8 cellular contexts compared by ENCODE assay signal in genomic region chr17:17043668-17044226, GRCh38. TPM values are rescaled to one million over a fixed set of nuclear protein-coding genes. Genes with fewer than 3 reads are reported as not detected.
A peak's percentile ranks its signal among the peaks of the same experiment; 100 is the strongest.
DNase-seq lines count a peak whose midpoint lies in the region; ATAC-seq, FAIRE-seq and TF ChIP-seq lines count a peak whose summit lies in the region.

No MANE protein-coding gene starts in this region.

- no peaks in the 10 kb centered on the region for H3K9me3 ChIP-seq in esophagus (ENCODE audit: control insufficient read depth in 2 of 2, insufficient read depth in 1 of 2, low read depth in 1 of 2, low read length in 1 of 2)
- no peaks in the 10 kb centered on the region for H3K9me3 ChIP-seq in osteoblast (ENCODE audit: low read depth, low read length)

- 8 to 10% methylated on average over 11 of the region's 11 CpGs for WGBS in esophagus, 2 donors

- no peak for TF ChIP-seq POLR2A in GM12891 (IDR thresholded peaks at IDR 0.05; ENCODE audit: low read depth, low read length)

- H2AFZ ChIP-seq in osteoblast (ENCODE audit: low read length): no peak overlapping the region

- H3K27ac ChIP-seq in esophagus (ENCODE audit: low read depth in 2 of 2, low read length in 1 of 2) (peak overlapping the region; percentile 86 to 94), osteoblast (ENCODE audit: low read depth, low read length) (peak overlapping the region; percentile 91)

- peak; percentile 80 for FAIRE-seq in GM12891 (lab: Jason Lieb, UNC)

- H3K79me2 ChIP-seq in osteoblast (ENCODE audit: insufficient read depth, low read length): peaks cover 61% of the 10 kb centered on the region

- no peaks in the 10 kb centered on the region for H3K36me3 ChIP-seq in esophagus (ENCODE audit: control insufficient read depth in 2 of 2, insufficient read depth in 2 of 2, low read length in 1 of 2)
- H3K36me3 ChIP-seq in osteoblast (ENCODE audit: insufficient read depth, low read length): peaks cover 4% of the 10 kb centered on the region

- H3K27me3 ChIP-seq in esophagus (ENCODE audit: control insufficient read depth in 1 of 2, insufficient read depth in 2 of 2, low read length in 2 of 2) (no peaks in the 10 kb centered on the region), osteoblast (ENCODE audit: insufficient read depth, low read length) (no peaks in the 10 kb centered on the region)

- H3K4me1 ChIP-seq in esophagus (ENCODE audit: control insufficient read depth in 2 of 2, insufficient read depth in 2 of 2, low read length in 1 of 2) (peaks cover 4% of the 10 kb centered on the region in 2 donors), osteoblast (ENCODE audit: insufficient read depth, low read length) (peaks cover 39% of the 10 kb centered on the region)

- peaks cover 53% of the 10 kb centered on the region for H4K20me1 ChIP-seq in osteoblast (ENCODE audit: insufficient read depth, low read length)

- H3K4me3 ChIP-seq in esophagus (ENCODE audit: low read depth in 1 of 2, low read length in 2 of 2) (peak overlapping the region; percentile 67 to 95), osteoblast (ENCODE audit: insufficient read depth, low read length) (peak overlapping the region; percentile 82)

- DNase-seq in GM12891 (ENCODE audit: insufficient read length, low spot score) (no peak), RKO (ENCODE audit: low spot score) (peak; percentile 24), osteoblast (ENCODE audit: insufficient read length, low spot score, missing footprints) (peak; percentile 82), GDM1 (lab: John Stamatoyannopoulos, UW) (no peak), NCI-H2227 (lab: John Stamatoyannopoulos, UW; ENCODE audit: unreplicated experiment) (no peak)

- TF ChIP-seq CTCF in osteoblast (IDR thresholded peaks at IDR 0.05; ENCODE audit: extremely low read depth, low read depth, low read length): no peak

- H3K4me2 ChIP-seq in osteoblast (ENCODE audit: insufficient read depth, low read length): peak overlapping the region; percentile 99

- ATAC-seq in HG03439 (IDR thresholded peaks at IDR 0.05; ENCODE audit: unreplicated experiment) (no peak), HG02759 (IDR thresholded peaks at IDR 0.05; ENCODE audit: unreplicated experiment) (no peak)

TF ChIP-seq in GM12891, 5 proteins besides CTCF, POLR2A, EP300 and RAD21:
- TF ChIP-seq PAX5 (IDR thresholded peaks at IDR 0.05; ENCODE audit: insufficient read depth, low read length, severe bottlenecking) (no peak), SPI1 (IDR thresholded peaks at IDR 0.05; ENCODE audit: low read depth, low read length) (no peak), POU2F2 (IDR thresholded peaks at IDR 0.05; ENCODE audit: low read depth, low read length) (no peak), TAF1 (IDR thresholded peaks at IDR 0.05; ENCODE audit: low read depth, low read length) (no peak), POLR2AphosphoS5 (IDR thresholded peaks at IDR 0.05; ENCODE audit: low read depth, low read length) (no peak)
TF ChIP-seq in GM12891: peak in this region for 0.

RNA-seq across cellular contexts. Expression of gene MPRIP, which starts 1.5 kb away (rescaled TPM):
- polyA plus RNA-seq in GM12891 (2012; ENCODE audit: low read depth, missing spikeins): 68.5 TPM
- 100 to 1,000 TPM; 122 to 226 TPM for polyA plus RNA-seq in esophagus
- total RNA-seq in osteoblast: 120 and 149 TPM in 2 replicates

Comparison
In these comparisons a context has a peak if more than half of its experiments do, and no peak if none do; other contexts are left out.
1. DNase-seq: peak in RKO (single experiment) and osteoblast (single experiment); none in GM12891 (single experiment), GDM1 (single experiment) and NCI-H2227 (single experiment).